Comparison of ENCODE assay signal across 8 cellular contexts in genomic region chr3:138051946-138052802, GRCh38. TPM values are rescaled to one million over a fixed set of nuclear protein-coding genes. Genes with fewer than 3 reads are reported as not detected.
A peak's percentile ranks its signal among the peaks of the same experiment; 100 is the strongest.
DNase-seq lines count a peak whose midpoint lies in the region; ATAC-seq and TF ChIP-seq lines count a peak whose summit lies in the region.

No MANE protein-coding gene starts in this region.

- TF ChIP-seq CTCF in upper lobe of left lung (IDR thresholded peaks at IDR 0.05), result peak in 5 of 6 experiments; percentile 21 to 63 (median 54)

- H3K27ac ChIP-seq in upper lobe of left lung, result no peak overlapping the region

- 41 to 48% methylated on average over 8 of the region's 8 CpGs for WGBS in upper lobe of left lung, 2 donors

- no peak for TF ChIP-seq EP300 in upper lobe of left lung (IDR thresholded peaks at IDR 0.05)

- ATAC-seq in Right ventricle myocardium inferior, result peak; percentile 57
- ATAC-seq in upper lobe of left lung (ENCODE audit: low FRiP score in 2 of 2), result peak; percentile 52 to 78
- no peak for ATAC-seq in activated CD4-positive, CD25-positive, alpha-beta regulatory T cell treated with anti-CD3 and anti-CD28 coated beads, Interleukin-2, amount 50 U/mL, for 24 hours

- intact Hi-C loops in Right ventricle myocardium inferior (cut with DNase I), result loop anchor here (5.0 kb wide), 1 partner anchor 945 kb away; no protein-coding TSS in a partner anchor
- intact Hi-C loops in cardiac septum (cut with DNase I), result loop anchor here (10.0 kb wide), 2 partner anchors 77 to 947 kb away; no protein-coding TSS in a partner anchor

- H3K9ac ChIP-seq in adipocyte (ENCODE audit: low read length), result no peak overlapping the region

- no peak for TF ChIP-seq POLR2A in upper lobe of left lung (IDR thresholded peaks at IDR 0.05)

- peaks cover 4% of the 10 kb centered on the region; the same call in 1 of the 2 replicates for H3K36me3 ChIP-seq in HAP-1 (replicated peaks)
- peaks cover 16% of the 10 kb centered on the region for H3K36me3 ChIP-seq in adipocyte (ENCODE audit: control insufficient read depth, insufficient read depth, low read length, severe bottlenecking)
- peaks cover 0 to 4% (median 0%) of the 10 kb centered on the region in 4 donors for H3K36me3 ChIP-seq in upper lobe of left lung

- no peak for DNase-seq in Right ventricle myocardium inferior (ENCODE audit: missing footprints)
- no peak for DNase-seq in cardiac septum (ENCODE audit: low spot score)
- peak; percentile 20 to 66 for DNase-seq in HAP-1 (ENCODE audit: low spot score in 2 of 2)
- DNase-seq in M059J (ENCODE audit: low read depth), result peak; percentile 65
- DNase-seq in adipocyte (ENCODE audit: low read depth), result peak; percentile 68
- DNase-seq in iPS-NIHi7 (ENCODE audit: extremely low spot score), result peak; percentile 67
- peak in 1 of 2 donors; percentile 68 for DNase-seq in upper lobe of left lung

- in situ Hi-C loops in HAP-1 (cut with MboI; ENCODE audit: low sequenced_read_pairs), result no loop called here

- H3K4me3 ChIP-seq in HAP-1 (no peak overlapping the region), adipocyte (ENCODE audit: low read length) (no peak overlapping the region), upper lobe of left lung (no peak overlapping the region)

- H3K4me1 ChIP-seq in HAP-1 (peaks cover 7% of the 10 kb centered on the region), adipocyte (ENCODE audit: control insufficient read depth, insufficient read depth, low read length) (peaks cover 16% of the 10 kb centered on the region), upper lobe of left lung (no peaks in the 10 kb centered on the region)

- no peaks in the 10 kb centered on the region for H3K9me3 ChIP-seq in HAP-1
- no peaks in the 10 kb centered on the region for H3K9me3 ChIP-seq in adipocyte (ENCODE audit: control insufficient read depth, low read length)
- no peaks in the 10 kb centered on the region for H3K9me3 ChIP-seq in upper lobe of left lung

- H3K27me3 ChIP-seq in HAP-1 (ENCODE audit: low read depth) (no peaks in the 10 kb centered on the region), adipocyte (replicated peaks; ENCODE audit: control insufficient read depth, insufficient read depth, low read length) (no peaks in the 10 kb centered on the region), upper lobe of left lung (no peaks in the 10 kb centered on the region)

RNA-seq across cellular contexts. Expression of gene CLDN18, which starts 42.2 kb away (rescaled TPM):
- not detected for total RNA-seq in Right ventricle myocardium inferior
- not detected for total RNA-seq in cardiac septum
- total RNA-seq in M059J (2014; rRNA removed; shearing (Covaris generic)), result not detected in 2 replicates
- total RNA-seq in upper lobe of left lung, result 100 to 1,000 TPM; 134 to 673 (median 360) TPM

Comparison
In these comparisons a context has a peak if more than half of its experiments do, and no peak if none do; other contexts are left out.
1. ATAC-seq: peak in Right ventricle myocardium inferior (single experiment) and upper lobe of left lung (2 of 2); none in activated CD4-positive, CD25-positive, alpha-beta regulatory T cell treated with anti-CD3 and anti-CD28 coated beads, Interleukin-2, amount 50 U/mL, for 24 hours (0 of 2).
2. DNase-seq: peak in HAP-1 (2 of 2), M059J (single experiment), adipocyte (single experiment) and iPS-NIHi7 (single experiment); none in Right ventricle myocardium inferior (single experiment) and cardiac septum (single experiment).
3. RNA of gene CLDN18, which starts 42.2 kb away (total RNA-seq): 134 to 673 TPM in upper lobe of left lung; not detected in Right ventricle myocardium inferior (single experiment), not detected in cardiac septum (single experiment) and not detected in M059J; every median in the first group is over 100 times any median in the second.